Comparison of ENCODE assay signal across 13 cellular contexts in the genomic region with DNA sequence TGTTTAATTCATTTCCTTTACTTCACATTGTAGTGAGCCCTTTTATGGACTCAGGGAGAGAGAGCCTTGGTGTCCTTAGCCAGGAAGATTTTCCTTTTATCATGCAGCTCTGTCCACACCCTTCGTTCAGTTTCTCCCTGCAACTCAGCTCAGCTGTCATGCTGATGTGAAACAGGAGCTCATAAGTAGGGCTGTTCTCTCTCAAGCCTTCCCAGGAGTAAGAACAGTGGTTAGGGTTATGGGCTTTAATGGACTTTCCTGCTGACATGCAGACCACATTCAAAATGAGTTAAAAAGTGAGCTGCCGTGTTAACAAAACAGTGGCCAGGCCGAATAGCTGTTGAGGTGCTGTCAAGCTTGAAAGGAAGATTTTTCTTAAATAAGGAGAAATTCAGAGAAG.
DNase-seq lines count a peak whose midpoint lies in the region; ATAC-seq and TF ChIP-seq lines count a peak whose summit lies in the region.
"Had no signal": no experiment of that assay in that cellular context is flagged by ENCODE, and none has a peak within 500 bp of the region (broad histone marks: within the 10 kb centered on the region; RNA-seq: fewer than 3 reads in every experiment).

No MANE protein-coding gene starts in this region.

- peak; percentile 32 for ATAC-seq in GM19351 (IDR thresholded peaks at IDR 0.05; ENCODE audit: unreplicated experiment)
- ATAC-seq: lower lobe of right lung had no signal

- H3K27ac ChIP-seq in coronary artery (no peak overlapping the region), substantia nigra (ENCODE audit: low read depth, low read length, poor library complexity, severe bottlenecking) (no peak overlapping the region)
- H3K27ac ChIP-seq: lower lobe of right lung had no signal

- peaks cover 17% of the 10 kb centered on the region for H3K4me1 Mint-ChIP-seq in progenitor cell of endocrine pancreas (ENCODE audit: low read depth)

- H3K9me3 Mint-ChIP-seq in progenitor cell of endocrine pancreas (ENCODE audit: low read depth), result peaks cover 3% of the 10 kb centered on the region

- TF ChIP-seq CTCF in fibroblast of villous mesenchyme (IDR thresholded peaks at IDR 0.05; ENCODE audit: insufficient read depth, low read depth, low read length) (no peak), progenitor cell of endocrine pancreas (IDR thresholded peaks at IDR 0.05; ENCODE audit: unreplicated experiment) (no peak), coronary artery (IDR thresholded peaks at IDR 0.05) (no peak)

- peak overlapping the region; percentile 38 for H3K27ac Mint-ChIP-seq in progenitor cell of endocrine pancreas

- H3K27me3 Mint-ChIP-seq in progenitor cell of endocrine pancreas, result no peaks in the 10 kb centered on the region

- H3K4me3 ChIP-seq in fibroblast of villous mesenchyme (ENCODE audit: low read depth, low read length) (no peak overlapping the region), coronary artery (no peak overlapping the region)
- H3K4me3 ChIP-seq: lower lobe of right lung had no signal

- H3K36me3 Mint-ChIP-seq in progenitor cell of endocrine pancreas (ENCODE audit: insufficient read depth), result peaks cover 7% of the 10 kb centered on the region

- H3K4me3 Mint-ChIP-seq in progenitor cell of endocrine pancreas (ENCODE audit: low read depth), result no peak overlapping the region

- DNase-seq in NCI-H187 (lab: John Stamatoyannopoulos, UW) (peak; percentile 18 to 72), fibroblast of villous mesenchyme (ENCODE audit: low read depth) (peak; percentile 93), progenitor cell of endocrine pancreas (ENCODE audit: low spot score, unreplicated experiment) (no peak), coronary artery (ENCODE audit: low spot score) (no peak), foreskin melanocyte (no peak), substantia nigra (lab: John Stamatoyannopoulos, UW) (no peak)
- DNase-seq in stimulated activated naive CD4-positive, alpha-beta T cell treated with Interleukin-2 at 50 U/mL for 16 hours (lab: John Stamatoyannopoulos, UW), result no peak
- DNase-seq: COR-L47; effector CD4-positive, alpha-beta T cell; lower lobe of right lung; NCI-H524; T1000 had no signal

Comparison
In these comparisons a context has a peak if more than half of its experiments do, and no peak if none do; other contexts are left out.
1. DNase-seq: peak in NCI-H187 (2 of 2) and fibroblast of villous mesenchyme (single experiment); none in progenitor cell of endocrine pancreas (single experiment), coronary artery (single experiment), foreskin melanocyte (single experiment), stimulated activated naive CD4-positive, alpha-beta T cell treated with Interleukin-2 at 50 U/mL for 16 hours (single experiment) and substantia nigra (0 of 49).